8 cellular contexts compared by ENCODE assay signal in the genomic region with DNA sequence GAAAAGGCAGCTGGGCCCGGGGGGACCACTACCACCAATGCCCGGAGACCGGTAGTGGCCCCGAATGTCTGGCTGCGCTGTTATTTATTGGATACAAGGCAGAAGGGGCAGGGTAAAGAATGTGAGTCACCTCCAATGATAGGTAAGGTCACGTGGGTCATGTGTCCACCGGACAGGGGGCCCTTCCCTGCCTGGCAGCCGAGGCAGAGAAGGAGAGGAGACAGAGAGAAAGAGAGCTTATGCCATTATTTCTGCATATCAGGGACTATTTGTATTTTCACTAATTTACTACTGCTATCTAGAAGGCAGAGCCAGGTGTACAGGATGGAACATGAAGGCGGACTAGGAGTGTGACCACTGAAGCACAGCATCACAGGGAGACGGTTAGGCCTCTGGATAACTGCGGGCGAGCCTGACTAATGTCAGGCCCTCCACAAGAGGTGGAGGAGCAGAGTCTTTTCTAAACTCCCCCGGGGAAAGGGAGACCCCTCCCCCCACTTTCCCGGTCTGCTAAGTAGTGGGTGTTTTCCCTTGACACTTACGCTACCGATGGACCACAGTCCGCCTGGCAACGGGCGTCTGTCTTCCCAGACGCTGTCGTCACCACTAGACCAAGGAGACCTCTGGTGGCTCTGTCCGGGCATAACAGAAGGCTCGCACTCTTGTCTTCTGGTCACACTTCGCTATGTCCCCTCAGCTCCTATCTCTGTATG. TPM values are rescaled to one million over a fixed set of nuclear protein-coding genes. Genes with fewer than 3 reads are reported as not detected.
DNase-seq lines count a peak whose midpoint lies in the region; ATAC-seq and TF ChIP-seq lines count a peak whose summit lies in the region.
"Not testable (repeated sequence)": the region's sequence is repeated elsewhere in the genome, so short reads cannot be mapped to it uniquely, and the experiment has no call there.

No MANE protein-coding gene starts in this region.

- intact Hi-C loops in right cardiac atrium (cut with DNase I); upper lobe of right lung (cut with DNase I): not testable (repeated sequence)

- H3K27me3 Mint-ChIP-seq in WTC11 (ENCODE audit: low read depth) = not testable (repeated sequence)

- 34% methylated on average over 24 of the region's 24 CpGs for WGBS in right cardiac atrium

- not testable (repeated sequence) for H3K36me3 ChIP-seq in upper lobe of right lung

- not testable (repeated sequence) for H3K27me3 ChIP-seq in right cardiac atrium (ENCODE audit: control insufficient read depth, insufficient read depth); upper lobe of right lung

- H3K4me1 ChIP-seq in right cardiac atrium (ENCODE audit: control insufficient read depth, insufficient read depth, low read length); upper lobe of right lung: not testable (repeated sequence)

- ATAC-seq in WTC11 = peak; percentile 68
- peak; percentile 86 to 92 for ATAC-seq in right cardiac atrium
- ATAC-seq in upper lobe of right lung = peak; percentile 91

- in situ Hi-C loops in KBM-7 (cut with MboI; ENCODE audit: low pct_unique_long_range_greater_than_20kb, low sequenced_read_pairs) = not testable (repeated sequence)

- POLR2A ChIA-PET in WTC11 (lab: Charles Lee) = interaction anchor here (0.6 to 1.3 kb wide), 2 partner anchors 22 to 136 kb away, joined by 3 read pairs; no protein-coding TSS in a partner anchor

- peaks cover 62% of the 10 kb centered on the region for H3K4me1 Mint-ChIP-seq in WTC11

- not testable (repeated sequence) for H3K9me3 Mint-ChIP-seq in WTC11

- DNase-seq in DMS53 treated with DMSO at 0.1 percent for 48 hours (lab: John Stamatoyannopoulos, UW; ENCODE audit: unreplicated experiment) (peak; percentile 23), KBM-7 (peak; percentile 86), NCI-H82 treated with DMSO at 0.1 percent for 48 hours (lab: John Stamatoyannopoulos, UW; ENCODE audit: unreplicated experiment) (peak; percentile 44), WTC11 (ENCODE audit: low spot score) (peak; percentile 69), cardiac fibroblast (ENCODE audit: low read depth in 2 of 2) (peak; percentile 74 to 78), right cardiac atrium (peak; percentile 83 to 92 (median 89)), occipital lobe (lab: John Stamatoyannopoulos, UW) (peak; percentile 47), upper lobe of right lung (peak; percentile 79)

- H3K27ac ChIP-seq in right cardiac atrium (ENCODE audit: low read length); upper lobe of right lung: not testable (repeated sequence)

- CTCF ChIA-PET in WTC11 (lab: Charles Lee) = interaction anchor here (0.6 to 1.3 kb wide), 6 partner anchors 8 to 333 kb away, joined by 3 to 5 read pairs (median 4); no protein-coding TSS in a partner anchor

- H3K4me3 ChIP-seq in cardiac fibroblast (replicated peaks in 1 of 2; ENCODE audit: low read depth in 2 of 2, low read length in 2 of 2); right cardiac atrium (ENCODE audit: low read length); upper lobe of right lung: not testable (repeated sequence)

- not testable (repeated sequence) for H3K9me3 ChIP-seq in right cardiac atrium (ENCODE audit: control insufficient read depth, low read length); upper lobe of right lung

- peaks cover 48% of the 10 kb centered on the region for H3K36me3 Mint-ChIP-seq in WTC11

- not testable (repeated sequence) for TF ChIP-seq CTCF in WTC11 (IDR thresholded peaks at IDR 0.05)
- peak; percentile 66 for TF ChIP-seq CTCF in cardiac fibroblast (IDR thresholded peaks at IDR 0.05; ENCODE audit: low read depth, low read length)
- peak; percentile 54 for TF ChIP-seq CTCF in upper lobe of right lung (IDR thresholded peaks at IDR 0.05)

- H3K4me3 Mint-ChIP-seq in WTC11 = not testable (repeated sequence)

- H3K27ac Mint-ChIP-seq in WTC11 = peak overlapping the region; percentile 89

RNA-seq across cellular contexts. Expression of gene C16orf54, which starts 24.5 kb away (rescaled TPM):
- total RNA-seq in WTC11 (2021) = 0.09 to 0.14 TPM (median 0.11 TPM) in 3 replicates
- 1 to 10 TPM in 1 of 4 donors, under 1 TPM in 3; 0.62 to 1.1 (median 0.73) TPM for total RNA-seq in right cardiac atrium
- 0.23 TPM for polyA plus RNA-seq in right cardiac atrium
- total RNA-seq in occipital lobe = 0.31 TPM
- 7.3 TPM for total RNA-seq in upper lobe of right lung

RNA-seq across cellular contexts. Expression of gene QPRT, which starts 42.3 kb away (rescaled TPM):
- total RNA-seq in WTC11 (2021) = 138 to 187 TPM (median 182 TPM) in 3 replicates
- 10 to 100 TPM; 20.4 to 53.5 (median 39.7) TPM for total RNA-seq in right cardiac atrium
- 44.3 TPM for polyA plus RNA-seq in right cardiac atrium
- 4.4 TPM for total RNA-seq in occipital lobe
- 15.0 TPM for total RNA-seq in upper lobe of right lung

RNA-seq across cellular contexts. Expression of gene ZG16, which starts 56.7 kb away (rescaled TPM):
- total RNA-seq in WTC11 (2021) = not detected in 3 replicates
- not detected for total RNA-seq in right cardiac atrium
- not detected for polyA plus RNA-seq in right cardiac atrium
- total RNA-seq in occipital lobe = not detected
- not detected for total RNA-seq in upper lobe of right lung

RNA-seq across cellular contexts. Expression of gene SPN, which starts 58.3 kb away (rescaled TPM):
- total RNA-seq in WTC11 (2021) = 2.3 to 2.4 TPM (median 2.3 TPM) in 3 replicates
- 1 to 10 TPM; 1.3 to 3.4 (median 2.9) TPM for total RNA-seq in right cardiac atrium
- polyA plus RNA-seq in right cardiac atrium = 2.6 TPM
- total RNA-seq in occipital lobe = 0.16 TPM
- total RNA-seq in upper lobe of right lung = 70.7 TPM

Comparison
In these comparisons a context has a peak if more than half of its experiments do, and no peak if none do; other contexts are left out.
1. DNase-seq: peak in every context shown above with its lines; median percentile 89 in right cardiac atrium; 86 in KBM-7; 79 in upper lobe of right lung; 76 in cardiac fibroblast; 69 in WTC11; 47 in occipital lobe; 44 in NCI-H82 treated with DMSO at 0.1 percent for 48 hours; 23 in DMS53 treated with DMSO at 0.1 percent for 48 hours.